Comparison of ENCODE assay signal across 18 cellular contexts in genomic region chr1:240464099-240464498, GRCh38.
DNase-seq lines count a peak whose midpoint lies in the region; ATAC-seq, FAIRE-seq and TF ChIP-seq lines count a peak whose summit lies in the region.
"Had no signal": no experiment of that assay in that cellular context is flagged by ENCODE, and none has a peak within 500 bp of the region (broad histone marks: within the 10 kb centered on the region; RNA-seq: fewer than 3 reads in every experiment).

No MANE protein-coding gene starts in this region.

- H3K4me3 Mint-ChIP-seq in activated T-helper 17 cell treated with anti-CD3 and anti-CD28 coated beads, Interleukin-2, amount 50 U/mL, for 72 hours = no peak overlapping the region
- no peak overlapping the region for H3K4me3 Mint-ChIP-seq in nephron progenitor cell

- H2AFZ ChIP-seq in IMR-90 (replicated peaks; ENCODE audit: low read length, poor library complexity) (no peak overlapping the region), osteoblast (ENCODE audit: low read length) (no peak overlapping the region)

- H2BK20ac ChIP-seq in IMR-90 (ENCODE audit: low read depth, low read length) = no peak overlapping the region

- no peak overlapping the region for H2BK5ac ChIP-seq in IMR-90 (ENCODE audit: low read depth, low read length, poor library complexity, severe bottlenecking)

- no peak overlapping the region for H4K5ac ChIP-seq in IMR-90 (ENCODE audit: low read depth, low read length)

- H2AK5ac ChIP-seq in IMR-90 (ENCODE audit: low read depth, low read length) = no peak overlapping the region

- H3K79me2 ChIP-seq in osteoblast (ENCODE audit: insufficient read depth, low read length) = peaks cover 3% of the 10 kb centered on the region

- no peaks in the 10 kb centered on the region for H3K9me3 Mint-ChIP-seq in activated T-helper 17 cell treated with anti-CD3 and anti-CD28 coated beads, Interleukin-2, amount 50 U/mL, for 72 hours
- no peaks in the 10 kb centered on the region for H3K9me3 Mint-ChIP-seq in nephron progenitor cell

- H3K27me3 Mint-ChIP-seq in activated T-helper 17 cell treated with anti-CD3 and anti-CD28 coated beads, Interleukin-2, amount 50 U/mL, for 72 hours = no peaks in the 10 kb centered on the region
- peaks cover 4% of the 10 kb centered on the region for H3K27me3 Mint-ChIP-seq in nephron progenitor cell (ENCODE audit: low read depth, poor library complexity)

- TF ChIP-seq POLR2A in IMR-90 (IDR thresholded peaks at IDR 0.05; ENCODE audit: low read depth, low read length) = no peak

- H3K27ac Mint-ChIP-seq in activated T-helper 17 cell treated with anti-CD3 and anti-CD28 coated beads, Interleukin-2, amount 50 U/mL, for 72 hours = no peak overlapping the region
- no peak overlapping the region for H3K27ac Mint-ChIP-seq in nephron progenitor cell

- no peak for ATAC-seq in IMR-90 (ENCODE audit: low read depth)
- peak; percentile 79 for ATAC-seq in activated T-helper 17 cell treated with anti-CD3 and anti-CD28 coated beads, Interleukin-2, amount 50 U/mL, for 72 hours (replicated peaks)
- ATAC-seq: A549 had no signal

- no peak overlapping the region for H2BK120ac ChIP-seq in IMR-90 (ENCODE audit: low read depth, low read length)

- H3K9me3 ChIP-seq in IMR-90 (ENCODE audit: control insufficient read depth, insufficient read depth, low read length) (no peaks in the 10 kb centered on the region), osteoblast (ENCODE audit: low read depth, low read length) (no peaks in the 10 kb centered on the region)
- H3K9me3 ChIP-seq: A549, Caco-2 had no signal

- H3K4me1 ChIP-seq in IMR-90 (ENCODE audit: control insufficient read depth, insufficient read depth, low read length) (peaks cover 22% of the 10 kb centered on the region), osteoblast (ENCODE audit: insufficient read depth, low read length) (peaks cover 38% of the 10 kb centered on the region)

- peaks cover 6% of the 10 kb centered on the region for H3K4me1 Mint-ChIP-seq in activated T-helper 17 cell treated with anti-CD3 and anti-CD28 coated beads, Interleukin-2, amount 50 U/mL, for 72 hours
- H3K4me1 Mint-ChIP-seq in nephron progenitor cell = peaks cover 30% of the 10 kb centered on the region

- in situ Hi-C loops in IMR-90 (cut with MboI; ENCODE audit: low sequenced_read_pairs) = loop anchor here (25.0 kb wide), 1 partner anchor 223 kb away; no protein-coding TSS in a partner anchor

- H3K14ac ChIP-seq in IMR-90 (replicated peaks; ENCODE audit: low read depth, low read length) = no peak overlapping the region

- H3K56ac ChIP-seq in IMR-90 (ENCODE audit: extremely low read depth, insufficient read depth, low read length) = peak overlapping the region; percentile 13; the same call in 1 of the 2 replicates

- FAIRE-seq in D721Med (lab: Jason Lieb, UNC) = peak; percentile 81
- FAIRE-seq: A549, H1 had no signal

- H3K27me3 ChIP-seq in IMR-90 (ENCODE audit: control insufficient read depth, insufficient read depth, low read length) (no peaks in the 10 kb centered on the region), osteoblast (ENCODE audit: insufficient read depth, low read length) (no peaks in the 10 kb centered on the region)

- no peak for TF ChIP-seq RAD21 in IMR-90 (IDR thresholded peaks at IDR 0.05; ENCODE audit: low read length)

- no peak overlapping the region for H3K4me3 ChIP-seq in IMR-90 (ENCODE audit: insufficient read depth, low read depth, low read length)
- no peak overlapping the region for H3K4me3 ChIP-seq in osteoblast (ENCODE audit: insufficient read depth, low read length)
- H3K4me3 ChIP-seq: A549 had no signal

- CTCF ChIA-PET in IMR-90 (lab: Yijun Ruan, JAX) = interaction anchor here (0.9 kb wide), 1 partner anchor 19 kb away, joined by 3 read pairs; no protein-coding TSS in a partner anchor

- DNase-seq in D721Med (ENCODE audit: insufficient read length, low spot score) (no peak), IMR-90 (peak; percentile 46), osteoblast (ENCODE audit: insufficient read length, low spot score, missing footprints) (peak; percentile 79), T-helper 2 cell (no peak), NCI-H226 (no peak), nephron progenitor cell (no peak), GM19238 (ENCODE audit: insufficient read length, low spot score) (no peak)
- DNase-seq: Caco-2, DMS53, Kasumi-1, NCI-H1105 treated with DMSO at 0.1 percent for 48 hours, NCI-H187 treated with DMSO at 0.1 percent for 48 hours, NCI-H526 treated with DMSO at 0.1 percent for 48 hours, OCI-M1, RPMI8226 had no signal

- dilution Hi-C loops in IMR-90 (cut with HindIII; ENCODE audit: low sequenced_read_pairs, unreplicated experiment) = no loop called here

- H2AK9ac ChIP-seq in IMR-90 (replicated peaks; ENCODE audit: low read depth, low read length, poor library complexity) = no peak overlapping the region

- no peak overlapping the region for H4K91ac ChIP-seq in IMR-90 (ENCODE audit: insufficient read depth, low read depth, low read length)

- WGBS in IMR-90 (ENCODE audit: extremely low coverage in 2 of 2, insufficient read length in 1 of 2), 2 experiments = no CpG with 5 or more reads among the region's 2 CpGs

- no peaks in the 10 kb centered on the region for H3K36me3 Mint-ChIP-seq in activated T-helper 17 cell treated with anti-CD3 and anti-CD28 coated beads, Interleukin-2, amount 50 U/mL, for 72 hours (ENCODE audit: low read depth)
- H3K36me3 Mint-ChIP-seq in nephron progenitor cell (ENCODE audit: low read depth) = no peaks in the 10 kb centered on the region

- H3K9me1 ChIP-seq in IMR-90 (ENCODE audit: insufficient read depth, low read length) = no peaks in the 10 kb centered on the region

- intact Hi-C loops in IMR-90 (cut with micrococcal nuclease) = no loop called here

- H3K18ac ChIP-seq in IMR-90 (ENCODE audit: low read depth, low read length) = no peak overlapping the region

- no peak overlapping the region for H3K23ac ChIP-seq in IMR-90 (ENCODE audit: low read depth, low read length)

- TF ChIP-seq CTCF in D721Med (IDR thresholded peaks at IDR 0.05; ENCODE audit: insufficient read depth, missing control alignments) = no peak
- no peak for TF ChIP-seq CTCF in IMR-90 (conservative IDR thresholded peaks at IDR 0.05; ENCODE audit: low read depth, low read length)
- TF ChIP-seq CTCF in osteoblast (IDR thresholded peaks at IDR 0.05; ENCODE audit: extremely low read depth, low read depth, low read length) = no peak
- no peak for TF ChIP-seq CTCF in nephron progenitor cell (IDR thresholded peaks at IDR 0.05)

- H3K4me2 ChIP-seq in IMR-90 (ENCODE audit: low read depth, low read length) = no peak overlapping the region
- H3K4me2 ChIP-seq in osteoblast (ENCODE audit: insufficient read depth, low read length) = no peak overlapping the region
- H3K4me2 ChIP-seq: A549 had no signal

- peak overlapping the region in 1 of 2 experiments; percentile 4; a peak in 1 of 4 replicates for H4K8ac ChIP-seq in IMR-90 (ENCODE audit: low read depth in 2 of 2, low read length in 2 of 2)

- no peak overlapping the region for H3K4ac ChIP-seq in IMR-90 (ENCODE audit: low read depth, low read length)

- H3K9ac ChIP-seq in IMR-90 (ENCODE audit: low read depth, low read length) = no peak overlapping the region

- no peak overlapping the region for H2BK15ac ChIP-seq in IMR-90 (ENCODE audit: low read depth, low read length)

- POLR2A ChIA-PET in IMR-90 (lab: Charles Lee; ENCODE audit: unreplicated experiment) = no interaction called here

- BruUV-seq in IMR-90 (replicated peaks; lab: Mats Ljungman, UMichigan) = no TSS peak

- H3K27ac ChIP-seq in IMR-90 (ENCODE audit: insufficient read depth, low read length) (no peak overlapping the region), osteoblast (ENCODE audit: low read depth, low read length) (no peak overlapping the region)
- H3K27ac ChIP-seq: A549 had no signal

- H3K79me1 ChIP-seq in IMR-90 (ENCODE audit: low read depth in 1 of 2, low read length in 2 of 2) = peaks cover 13 to 47% of the 10 kb centered on the region in 2 experiments; a peak in 3 of 4 replicates

- no peaks in the 10 kb centered on the region for H3K36me3 ChIP-seq in IMR-90 (ENCODE audit: control insufficient read depth, insufficient read depth, low read length)
- H3K36me3 ChIP-seq in osteoblast (ENCODE audit: insufficient read depth, low read length) = peaks cover 5% of the 10 kb centered on the region

- H4K20me1 ChIP-seq in IMR-90 (ENCODE audit: insufficient read depth, low read length) (no peaks in the 10 kb centered on the region), osteoblast (ENCODE audit: insufficient read depth, low read length) (no peaks in the 10 kb centered on the region)

TF ChIP-seq in IMR-90, 13 proteins besides CTCF, POLR2A, EP300 and RAD21:
- TF ChIP-seq CEBPB (IDR thresholded peaks at IDR 0.05; ENCODE audit: low read depth, low read length) = no peak
- TF ChIP-seq RFX5 (IDR thresholded peaks at IDR 0.05; ENCODE audit: low read depth, low read length) = no peak
- TF ChIP-seq NFE2L2 (IDR thresholded peaks at IDR 0.05; ENCODE audit: low read depth, low read length) = no peak
- no peak for TF ChIP-seq SMC3 (IDR thresholded peaks at IDR 0.05; ENCODE audit: low read depth, low read length)
- TF ChIP-seq ELK1 (IDR thresholded peaks at IDR 0.05; ENCODE audit: borderline replicate concordance, low read depth, low read length) = no peak
- TF ChIP-seq MAZ (IDR thresholded peaks at IDR 0.05; ENCODE audit: borderline replicate concordance, low read depth, low read length) = no peak
- TF ChIP-seq MAFK (IDR thresholded peaks at IDR 0.05; ENCODE audit: low read depth, low read length) = no peak

Comparison
In these comparisons a context has a peak if more than half of its experiments do, and no peak if none do; other contexts are left out.
1. DNase-seq: peak in IMR-90 (single experiment) and osteoblast (single experiment); none in D721Med (single experiment), T-helper 2 cell (0 of 5), NCI-H226 (single experiment), nephron progenitor cell (single experiment) and GM19238 (single experiment).